In genomic region chr7:100429637-100430449, GRCh38 we compare ENCODE assay signal across 1 cellular context.
TF ChIP-seq lines count a peak whose summit lies in the region.

MEPCE (plus strand) TSS chr7:100429831; CDS start chr7:100430019, 188 bp downstream.

TF ChIP-seq in HEK293, 187 proteins besides CTCF, POLR2A, EP300 and RAD21 (continued from another document):
- TF ChIP-seq, protein P1, sequence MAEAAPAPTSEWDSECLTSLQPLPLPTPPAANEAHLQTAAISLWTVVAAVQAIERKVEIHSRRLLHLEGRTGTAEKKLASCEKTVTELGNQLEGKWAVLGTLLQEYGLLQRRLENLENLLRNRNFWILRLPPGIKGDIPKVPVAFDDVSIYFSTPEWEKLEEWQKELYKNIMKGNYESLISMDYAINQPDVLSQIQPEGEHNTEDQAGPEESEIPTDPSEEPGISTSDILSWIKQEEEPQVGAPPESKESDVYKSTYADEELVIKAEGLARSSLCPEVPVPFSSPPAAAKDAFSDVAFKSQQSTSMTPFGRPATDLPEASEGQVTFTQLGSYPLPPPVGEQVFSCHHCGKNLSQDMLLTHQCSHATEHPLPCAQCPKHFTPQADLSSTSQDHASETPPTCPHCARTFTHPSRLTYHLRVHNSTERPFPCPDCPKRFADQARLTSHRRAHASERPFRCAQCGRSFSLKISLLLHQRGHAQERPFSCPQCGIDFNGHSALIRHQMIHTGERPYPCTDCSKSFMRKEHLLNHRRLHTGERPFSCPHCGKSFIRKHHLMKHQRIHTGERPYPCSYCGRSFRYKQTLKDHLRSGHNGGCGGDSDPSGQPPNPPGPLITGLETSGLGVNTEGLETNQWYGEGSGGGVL (tag by site-specific recombination; IDR thresholded peaks at IDR 0.05), result peak; percentile 80
- TF ChIP-seq ZNF585B (tag by site-specific recombination; IDR thresholded peaks at IDR 0.05), result 0 out of 2 replicates have a peak, but pooled peaks have one; percentile 7
- no peak for TF ChIP-seq ZNF768 (tag by site-specific recombination; IDR thresholded peaks at IDR 0.05)
- peak; percentile 41 for TF ChIP-seq SP7 (tag by site-specific recombination; IDR thresholded peaks at IDR 0.05)
- peak; percentile 72 for TF ChIP-seq SP2 (tag by site-specific recombination; IDR thresholded peaks at IDR 0.05)
- no peak for TF ChIP-seq KLF8 (tag by site-specific recombination; IDR thresholded peaks at IDR 0.05)
- TF ChIP-seq ZNF610 (tag by site-specific recombination; IDR thresholded peaks at IDR 0.05; ENCODE audit: borderline replicate concordance), result no peak
- no peak for TF ChIP-seq ZNF488 (tag by site-specific recombination; IDR thresholded peaks at IDR 0.05)
- 0 out of 2 replicates have a peak, but pooled peaks have one; percentile 23 for TF ChIP-seq YY1 (tag by site-specific recombination; IDR thresholded peaks at IDR 0.05)
- peak; percentile 65 for TF ChIP-seq EGR2 (tag by site-specific recombination; IDR thresholded peaks at IDR 0.05; ENCODE audit: low read depth)
